Comparison of ENCODE assay signal across 8 cellular contexts in the genomic region with DNA sequence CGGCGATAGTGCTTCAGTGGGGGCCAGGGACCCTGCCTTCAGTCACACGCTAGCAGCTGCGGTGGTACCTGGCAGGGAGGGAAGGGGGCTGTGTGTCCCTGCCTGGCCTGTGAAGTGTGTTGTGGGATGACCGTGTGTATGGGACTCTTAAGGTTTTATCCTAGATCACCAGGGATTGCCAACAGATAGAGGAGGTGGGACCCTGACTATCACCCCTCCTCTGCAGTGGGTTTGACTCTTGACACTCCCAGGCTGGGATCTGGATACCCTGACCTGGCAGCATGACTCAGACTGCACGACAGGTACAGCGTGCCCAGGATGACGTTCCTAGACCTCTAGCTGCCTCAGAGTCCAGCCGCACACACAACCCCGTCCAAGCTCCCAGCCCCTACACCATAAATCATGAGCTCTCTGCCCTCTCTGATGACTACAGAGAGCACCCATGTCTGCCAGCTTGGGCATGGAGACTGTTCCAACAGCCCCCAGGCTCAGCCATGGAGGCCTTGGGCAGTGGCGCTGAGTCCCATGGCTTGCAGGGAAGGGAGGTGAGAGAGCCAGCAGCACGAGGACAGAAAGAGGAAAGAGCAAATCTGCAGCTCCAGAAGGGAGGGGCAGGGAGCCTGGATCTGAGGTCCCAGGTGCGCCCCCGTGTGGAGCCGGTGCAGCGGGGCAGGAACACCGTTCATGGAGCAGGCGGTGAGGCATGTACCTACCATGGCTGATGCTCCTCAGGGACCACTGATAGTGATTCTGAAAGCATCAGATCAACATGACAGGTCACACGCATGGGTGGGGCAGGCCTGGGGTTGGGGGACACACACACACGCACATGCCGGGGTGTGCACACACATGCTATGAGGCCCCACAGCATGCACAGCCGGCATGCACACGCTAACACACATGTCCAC.
DNase-seq lines count a peak whose midpoint lies in the region; ATAC-seq and TF ChIP-seq lines count a peak whose summit lies in the region.

No MANE protein-coding gene starts in this region.

- H4K20me1 ChIP-seq in OCI-LY7 (ENCODE audit: insufficient read depth, low read length): no peaks in the 10 kb centered on the region

- H3K4me3 Mint-ChIP-seq in HFFc6: no peak overlapping the region
- no peak overlapping the region for H3K4me3 Mint-ChIP-seq in stimulated activated effector memory CD8-positive, alpha-beta T cell treated with anti-CD3 and anti-CD28 coated beads, Interleukin-12 subunit alpha, Interleukin-12 subunit beta, amount 100 ng/mL, for 72 hours

- no peaks in the 10 kb centered on the region for H3K79me2 ChIP-seq in OCI-LY7 (ENCODE audit: insufficient read depth, low read depth, low read length)

- BruUV-seq in OCI-LY7 (replicated peaks; lab: Mats Ljungman, UMichigan): no TSS peak

- H3K36me3 ChIP-seq in OCI-LY7 (ENCODE audit: insufficient read depth, low read length): no peaks in the 10 kb centered on the region

- H2AFZ ChIP-seq in OCI-LY7 (ENCODE audit: low read length): 0 out of 2 replicates have a peak overlapping the region, but pooled peaks have one; percentile 65

- DNase-seq in DMS 273 treated with DMSO at 0.1 percent for 48 hours (lab: John Stamatoyannopoulos, UW) (peak; percentile 27), HFFc6 (peak; percentile 18), OCI-LY7 (ENCODE audit: low spot score) (peak; percentile 85), iPS-NIHi7 (ENCODE audit: extremely low spot score) (peak; percentile 41), inferior parietal cortex (ENCODE audit: extremely low spot score) (no peak)
- peak; percentile 61 for DNase-seq in activated naive CD4-positive, alpha-beta T cell treated with anti-CD3 and anti-CD28 coated beads, Interleukin-2, amount 50 U/mL, for 16 hours
- DNase-seq in stimulated activated effector memory CD8-positive, alpha-beta T cell treated with anti-CD3 and anti-CD28 coated beads, Interleukin-12 subunit alpha, Interleukin-12 subunit beta, amount 100 ng/mL, for 72 hours (ENCODE audit: low spot score in 2 of 2): peak; percentile 30 to 82

- H3K27me3 Mint-ChIP-seq in HFFc6 (ENCODE audit: insufficient read depth): peaks cover 17% of the 10 kb centered on the region

- peaks cover 13% of the 10 kb centered on the region for H3K4me1 ChIP-seq in OCI-LY7 (ENCODE audit: insufficient read depth, low read length, poor library complexity, severe bottlenecking)

- no peaks in the 10 kb centered on the region for H3K9me3 ChIP-seq in OCI-LY7 (ENCODE audit: low read length)

- no peaks in the 10 kb centered on the region for H3K4me1 Mint-ChIP-seq in HFFc6 (ENCODE audit: low read depth)
- peaks cover 13% of the 10 kb centered on the region for H3K4me1 Mint-ChIP-seq in stimulated activated effector memory CD8-positive, alpha-beta T cell treated with anti-CD3 and anti-CD28 coated beads, Interleukin-12 subunit alpha, Interleukin-12 subunit beta, amount 100 ng/mL, for 72 hours

- H3K4me3 ChIP-seq in OCI-LY7 (ENCODE audit: low read depth, low read length, poor library complexity, severe bottlenecking): no peak overlapping the region

- H3K9me2 ChIP-seq in OCI-LY7 (ENCODE audit: insufficient read depth, low read length): no peaks in the 10 kb centered on the region

- TF ChIP-seq CTCF in HFFc6 (IDR thresholded peaks at IDR 0.05) (peak; percentile 76), OCI-LY7 (conservative IDR thresholded peaks at IDR 0.05; ENCODE audit: low read length) (peak; percentile 81)

- peak overlapping the region; percentile 25; the same call in 1 of the 2 replicates for H3K4me2 ChIP-seq in OCI-LY7 (ENCODE audit: low read length)

- H3K27ac Mint-ChIP-seq in HFFc6: no peak overlapping the region
- peak overlapping the region; percentile 71 for H3K27ac Mint-ChIP-seq in stimulated activated effector memory CD8-positive, alpha-beta T cell treated with anti-CD3 and anti-CD28 coated beads, Interleukin-12 subunit alpha, Interleukin-12 subunit beta, amount 100 ng/mL, for 72 hours

- CTCF ChIA-PET in OCI-LY7 (lab: Charles Lee; ENCODE audit: unreplicated experiment): no interaction called here

- no peaks in the 10 kb centered on the region for H3K36me3 Mint-ChIP-seq in HFFc6 (ENCODE audit: low read depth)
- peaks cover 5% of the 10 kb centered on the region for H3K36me3 Mint-ChIP-seq in stimulated activated effector memory CD8-positive, alpha-beta T cell treated with anti-CD3 and anti-CD28 coated beads, Interleukin-12 subunit alpha, Interleukin-12 subunit beta, amount 100 ng/mL, for 72 hours

- intact Hi-C loops in OCI-LY7 (cut with micrococcal nuclease; ENCODE audit: unreplicated experiment): no loop called here

- no peaks in the 10 kb centered on the region for H3K9me3 Mint-ChIP-seq in HFFc6
- no peaks in the 10 kb centered on the region for H3K9me3 Mint-ChIP-seq in stimulated activated effector memory CD8-positive, alpha-beta T cell treated with anti-CD3 and anti-CD28 coated beads, Interleukin-12 subunit alpha, Interleukin-12 subunit beta, amount 100 ng/mL, for 72 hours

- peak; percentile 68 for ATAC-seq in stimulated activated effector memory CD8-positive, alpha-beta T cell treated with anti-CD3 and anti-CD28 coated beads, Interleukin-12 subunit alpha, Interleukin-12 subunit beta, amount 100 ng/mL, for 72 hours
- no peak for ATAC-seq in HG03280 (IDR thresholded peaks at IDR 0.05; ENCODE audit: unreplicated experiment)

- POLR2A ChIA-PET in OCI-LY7 (lab: Charles Lee): no interaction called here

- no peak overlapping the region for H3K27ac ChIP-seq in OCI-LY7 (ENCODE audit: low read depth, low read length, poor library complexity, severe bottlenecking)
